ENCODE assay signal across 13 cellular contexts in genomic region chr1:32791881-32792280, GRCh38. TPM values are rescaled to one million over a fixed set of nuclear protein-coding genes. Genes with fewer than 3 reads are reported as not detected.
DNase-seq lines count a peak whose midpoint lies in the region; ATAC-seq and TF ChIP-seq lines count a peak whose summit lies in the region.
"Had no signal": no experiment of that assay in that cellular context is flagged by ENCODE, and none has a peak within 500 bp of the region (broad histone marks: within the 10 kb centered on the region; RNA-seq: fewer than 3 reads in every experiment).

No MANE protein-coding gene starts in this region.

- H3K4me3 ChIP-seq in SK-N-SH (ENCODE audit: low read depth in 2 of 2, low read length in 1 of 2) (no peak overlapping the region), fibroblast of mammary gland (ENCODE audit: control insufficient read depth, low read depth, low read length) (no peak overlapping the region)
- H3K4me3 ChIP-seq: coronary artery, thyroid gland had no signal

- POLR2A ChIA-PET in SK-N-SH (lab: Yijun Ruan, JAX) = no interaction called here

- no peak overlapping the region for H3K27ac ChIP-seq in SK-N-SH (ENCODE audit: low read depth in 2 of 2, low read length in 1 of 2)
- H3K27ac ChIP-seq: coronary artery, thyroid gland had no signal

- WGBS in SK-N-SH (ENCODE audit: low lambda C conversion rate) = 100% methylated on average over 1 of the region's 1 CpG

- no peak for DNase-seq in activated naive CD8-positive, alpha-beta T cell treated with anti-CD3 and anti-CD28 coated beads, Interleukin-2, amount 50 U/mL, for 24 hours
- no peak for DNase-seq in activated naive CD8-positive, alpha-beta T cell treated with anti-CD3 and anti-CD28 coated beads for 36 hours
- DNase-seq in SK-N-SH (no peak), fibroblast of mammary gland (ENCODE audit: low read depth) (peak; percentile 72), 8988T (no peak), T-helper 17 cell (no peak)
- DNase-seq: NCI-H2081 treated with DMSO at 0.1 percent for 48 hours; NK-92 treated with Interleukin-12 subunit alpha and Interleukin-12 subunit beta, amount 100 ng/mL, for 24 hours; posterior cingulate gyrus; thyroid gland had no signal

- H3F3A ChIP-seq in SK-N-SH (replicated peaks; ENCODE audit: insufficient read depth) = peaks cover 10% of the 10 kb centered on the region

- H3K4me2 ChIP-seq in SK-N-SH = no peak overlapping the region

- CTCF ChIA-PET in SK-N-SH (lab: Yijun Ruan, JAX) = interaction anchor here (1.2 to 2.9 kb wide), 3 partner anchors 16 to 80 kb away, joined by 3 to 16 read pairs (median 3); no protein-coding TSS in a partner anchor

- peaks cover 14% of the 10 kb centered on the region; the same call in 1 of the 2 replicates for H3K79me2 ChIP-seq in SK-N-SH (ENCODE audit: insufficient read depth)

- no peaks in the 10 kb centered on the region for H4K20me1 ChIP-seq in SK-N-SH (ENCODE audit: insufficient read depth)

- H3K27me3 ChIP-seq in SK-N-SH (ENCODE audit: insufficient read depth) = no peaks in the 10 kb centered on the region
- H3K27me3 ChIP-seq: thyroid gland had no signal

- no peaks in the 10 kb centered on the region for H3K9me3 ChIP-seq in SK-N-SH
- no peaks in the 10 kb centered on the region for H3K9me3 ChIP-seq in T-helper 17 cell (ENCODE audit: control insufficient read depth, low read length, poor library complexity, severe bottlenecking)
- H3K9me3 ChIP-seq: thyroid gland had no signal

- peak overlapping the region; percentile 27 for H3K27ac Mint-ChIP-seq in activated naive CD8-positive, alpha-beta T cell treated with anti-CD3 and anti-CD28 coated beads, Interleukin-2, amount 50 U/mL, for 24 hours
- no peak overlapping the region for H3K27ac Mint-ChIP-seq in activated naive CD8-positive, alpha-beta T cell treated with anti-CD3 and anti-CD28 coated beads for 36 hours
- H3K27ac Mint-ChIP-seq in T-helper 17 cell = no peak overlapping the region

- no peaks in the 10 kb centered on the region for H3K9me2 ChIP-seq in SK-N-SH

- no peak overlapping the region for H3K9ac ChIP-seq in SK-N-SH

- H3K27me3 Mint-ChIP-seq in activated naive CD8-positive, alpha-beta T cell treated with anti-CD3 and anti-CD28 coated beads, Interleukin-2, amount 50 U/mL, for 24 hours = no peaks in the 10 kb centered on the region
- H3K27me3 Mint-ChIP-seq in activated naive CD8-positive, alpha-beta T cell treated with anti-CD3 and anti-CD28 coated beads for 36 hours = no peaks in the 10 kb centered on the region
- no peaks in the 10 kb centered on the region for H3K27me3 Mint-ChIP-seq in T-helper 17 cell

- ATAC-seq in activated naive CD8-positive, alpha-beta T cell treated with anti-CD3 and anti-CD28 coated beads, Interleukin-2, amount 50 U/mL, for 24 hours = no peak
- ATAC-seq in GM18868 (IDR thresholded peaks at IDR 0.05; ENCODE audit: unreplicated experiment) (no peak), GM18907 (IDR thresholded peaks at IDR 0.05; ENCODE audit: unreplicated experiment) (no peak), T-helper 17 cell (no peak)

- TF ChIP-seq RAD21 in SK-N-SH (IDR thresholded peaks at IDR 0.05; ENCODE audit: low read length) = no peak

- H3K4me3 Mint-ChIP-seq in activated naive CD8-positive, alpha-beta T cell treated with anti-CD3 and anti-CD28 coated beads, Interleukin-2, amount 50 U/mL, for 24 hours = no peak overlapping the region
- H3K4me3 Mint-ChIP-seq in activated naive CD8-positive, alpha-beta T cell treated with anti-CD3 and anti-CD28 coated beads for 36 hours = no peak overlapping the region
- no peak overlapping the region for H3K4me3 Mint-ChIP-seq in T-helper 17 cell

- peaks cover 47% of the 10 kb centered on the region for H3K36me3 Mint-ChIP-seq in activated naive CD8-positive, alpha-beta T cell treated with anti-CD3 and anti-CD28 coated beads, Interleukin-2, amount 50 U/mL, for 24 hours (ENCODE audit: low read depth)
- H3K36me3 Mint-ChIP-seq in activated naive CD8-positive, alpha-beta T cell treated with anti-CD3 and anti-CD28 coated beads for 36 hours = peaks cover 38% of the 10 kb centered on the region
- H3K36me3 Mint-ChIP-seq in T-helper 17 cell (ENCODE audit: low read depth) = peaks cover 2% of the 10 kb centered on the region

- 0 out of 4 replicates have a peak, but pooled peaks cover 0 to 11% of the 10 kb centered on the region in 2 experiments for H3K4me1 ChIP-seq in SK-N-SH (ENCODE audit: control insufficient read depth in 1 of 2, insufficient read depth in 2 of 2, low read depth in 1 of 2, low read length in 1 of 2)
- H3K4me1 ChIP-seq: thyroid gland had no signal

- no peak for TF ChIP-seq CTCF in SK-N-SH (IDR thresholded peaks at IDR 0.05)
- no peak for TF ChIP-seq CTCF in fibroblast of mammary gland (conservative IDR thresholded peaks at IDR 0.05; ENCODE audit: control insufficient read depth, insufficient read depth, low read depth, low read length)

- H3K4me1 Mint-ChIP-seq in activated naive CD8-positive, alpha-beta T cell treated with anti-CD3 and anti-CD28 coated beads, Interleukin-2, amount 50 U/mL, for 24 hours = peaks cover 12% of the 10 kb centered on the region
- peaks cover 14% of the 10 kb centered on the region for H3K4me1 Mint-ChIP-seq in activated naive CD8-positive, alpha-beta T cell treated with anti-CD3 and anti-CD28 coated beads for 36 hours
- H3K4me1 Mint-ChIP-seq in T-helper 17 cell = peaks cover 7% of the 10 kb centered on the region

- H3K9me3 Mint-ChIP-seq in activated naive CD8-positive, alpha-beta T cell treated with anti-CD3 and anti-CD28 coated beads, Interleukin-2, amount 50 U/mL, for 24 hours = no peaks in the 10 kb centered on the region
- no peaks in the 10 kb centered on the region for H3K9me3 Mint-ChIP-seq in activated naive CD8-positive, alpha-beta T cell treated with anti-CD3 and anti-CD28 coated beads for 36 hours

- peaks cover 8 to 77% of the 10 kb centered on the region in 2 experiments for H3K36me3 ChIP-seq in SK-N-SH (replicated peaks in 1 of 2; ENCODE audit: control insufficient read depth in 1 of 2, insufficient read depth in 2 of 2, low read length in 1 of 2)

- H2AFZ ChIP-seq in SK-N-SH (ENCODE audit: low read depth) = no peak overlapping the region

- no peak for TF ChIP-seq EP300 in SK-N-SH (IDR thresholded peaks at IDR 0.05; ENCODE audit: borderline replicate concordance in 1 of 2, low read depth in 1 of 2, low read length in 1 of 2)

TF ChIP-seq in SK-N-SH, 30 proteins besides CTCF, POLR2A, EP300 and RAD21:
- no peak for TF ChIP-seq RXRA (IDR thresholded peaks at IDR 0.05; ENCODE audit: borderline replicate concordance, low read depth)
- TF ChIP-seq FOSL2 (IDR thresholded peaks at IDR 0.05; ENCODE audit: borderline replicate concordance, low read depth) = peak; percentile 11; the same call in 1 of the 2 replicates

RNA-seq across cellular contexts. Expression of gene YARS1, which starts 25.3 kb away (rescaled TPM):
- 100 to 1,000 TPM; 250 to 267 TPM for total RNA-seq in activated naive CD8-positive, alpha-beta T cell treated with anti-CD3 and anti-CD28 coated beads for 36 hours
- polyA plus RNA-seq in SK-N-SH (2012; rRNA removed) = 31.9 and 46.3 TPM in 2 replicates
- 41.7 and 41.8 TPM in 2 replicates for polyA plus RNA-seq in SK-N-SH (2012; cell fraction: cytosol; rRNA removed)
- 65.5 and 101 TPM in 2 replicates for polyA plus RNA-seq in SK-N-SH (2012; cell fraction: nucleus; rRNA removed)
- 10 to 100 TPM; 70.9 to 88.1 TPM for total RNA-seq in T-helper 17 cell

RNA-seq across cellular contexts. Expression of gene S100PBP, which starts 25.6 kb away (rescaled TPM):
- 10 to 100 TPM; 24.6 to 28.5 TPM for total RNA-seq in activated naive CD8-positive, alpha-beta T cell treated with anti-CD3 and anti-CD28 coated beads for 36 hours
- polyA plus RNA-seq in SK-N-SH (2012; rRNA removed) = 13.2 and 19.2 TPM in 2 replicates
- polyA plus RNA-seq in SK-N-SH (2012; cell fraction: cytosol; rRNA removed) = 16.3 and 16.6 TPM in 2 replicates
- 23.7 and 53.3 TPM in 2 replicates for polyA plus RNA-seq in SK-N-SH (2012; cell fraction: nucleus; rRNA removed)
- total RNA-seq in T-helper 17 cell = 10 to 100 TPM; 32.5 to 35.5 TPM
